Comparison of ENCODE assay signal across 23 cellular contexts in genomic region chr2:221137385-221137784, GRCh38.
DNase-seq lines count a peak whose midpoint lies in the region; ATAC-seq, FAIRE-seq and TF ChIP-seq lines count a peak whose summit lies in the region.
"Had no signal": no experiment of that assay in that cellular context is flagged by ENCODE, and none has a peak within 500 bp of the region (broad histone marks: within the 10 kb centered on the region; RNA-seq: fewer than 3 reads in every experiment).

No MANE protein-coding gene starts in this region.

- intact Hi-C loops in pancreas (cut with DNase I): no loop called here

- H3K27ac Mint-ChIP-seq in GM23338: no peak overlapping the region
- no peak overlapping the region for H3K27ac Mint-ChIP-seq in stimulated activated naive B cell treated with anti-CD40 and anti-IgM and Interleukin-4, amounts not matched to agents 10 μg/mL and 1 μg/mL and 100 μg/mL, for 72 hours
- H3K27ac Mint-ChIP-seq: IgD-negative memory B cell had no signal

- H2AFZ ChIP-seq in GM23338: 0 out of 2 replicates have a peak overlapping the region, but pooled peaks have one; percentile 49

- no peak overlapping the region for H3K4me3 Mint-ChIP-seq in GM23338
- no peak overlapping the region for H3K4me3 Mint-ChIP-seq in stimulated activated naive B cell treated with anti-CD40 and anti-IgM and Interleukin-4, amounts not matched to agents 10 μg/mL and 1 μg/mL and 100 μg/mL, for 72 hours

- H3K36me3 ChIP-seq in GM23338 (ENCODE audit: insufficient read depth): no peaks in the 10 kb centered on the region
- H3K36me3 ChIP-seq in pancreas: no peaks in the 10 kb centered on the region
- H3K36me3 ChIP-seq: HAP-1 had no signal

- no peaks in the 10 kb centered on the region for H3K36me3 Mint-ChIP-seq in GM23338 (ENCODE audit: low read depth)
- H3K36me3 Mint-ChIP-seq in stimulated activated naive B cell treated with anti-CD40 and anti-IgM and Interleukin-4, amounts not matched to agents 10 μg/mL and 1 μg/mL and 100 μg/mL, for 72 hours: no peaks in the 10 kb centered on the region
- H3K36me3 Mint-ChIP-seq: IgD-negative memory B cell had no signal

- no peak for FAIRE-seq in pancreas (lab: Jason Lieb, UNC)
- FAIRE-seq: G401.6 had no signal

- peak; percentile 54 for ATAC-seq in GM18867 (IDR thresholded peaks at IDR 0.05; ENCODE audit: unreplicated experiment)
- ATAC-seq in GM23338: no peak
- peak; percentile 44 for ATAC-seq in HG03469 (IDR thresholded peaks at IDR 0.05; ENCODE audit: unreplicated experiment)
- ATAC-seq in stimulated activated naive B cell treated with anti-CD40 and anti-IgM and Interleukin-4, amounts not matched to agents 10 μg/mL and 1 μg/mL and 100 μg/mL, for 72 hours (replicated peaks): peak; percentile 45 to 59
- ATAC-seq in GM19455 (IDR thresholded peaks at IDR 0.05; ENCODE audit: unreplicated experiment): no peak
- ATAC-seq in pancreas: no peak
- ATAC-seq: PC-3, SK-N-SH treated with all-trans-retinoic acid at 6 μM for 48 hours had no signal

- H3K27ac ChIP-seq in GM23338 (ENCODE audit: low read depth): no peak overlapping the region
- H3K27ac ChIP-seq in pancreas: no peak overlapping the region
- H3K27ac ChIP-seq: RWPE1 had no signal

- no peaks in the 10 kb centered on the region for H3K9me3 Mint-ChIP-seq in GM23338
- H3K9me3 Mint-ChIP-seq in stimulated activated naive B cell treated with anti-CD40 and anti-IgM and Interleukin-4, amounts not matched to agents 10 μg/mL and 1 μg/mL and 100 μg/mL, for 72 hours: no peaks in the 10 kb centered on the region

- DNase-seq in GM23338 (ENCODE audit: low spot score) (no peak), NOMO-1 (lab: John Stamatoyannopoulos, UW; ENCODE audit: unreplicated experiment in 2 of 2) (no peak), pancreas (no peak)
- DNase-seq in stimulated activated naive B cell treated with anti-CD40 and anti-IgM and Interleukin-4, amounts not matched to agents 10 μg/mL and 1 μg/mL and 100 μg/mL, for 72 hours: no peak
- DNase-seq: C1 segment of cervical spinal cord, DND-41, Karpas-422, NCI-H1105, NCI-H2081, NCI-H2171 treated with DMSO at 0.1 percent for 48 hours, NCI-H446 treated with DMSO at 0.1 percent for 48 hours, PC-3, SIG-M5, T-helper 1 cell, T-helper 9 cell had no signal

- H3K4me2 ChIP-seq in GM23338: no peak overlapping the region

- H3K4me3 ChIP-seq in GM23338 (no peak overlapping the region), pancreas (no peak overlapping the region)
- H3K4me3 ChIP-seq: HAP-1 had no signal

- no peaks in the 10 kb centered on the region for H4K20me1 ChIP-seq in GM23338 (replicated peaks; ENCODE audit: insufficient read depth)

- no peaks in the 10 kb centered on the region for H3K79me2 ChIP-seq in GM23338 (replicated peaks; ENCODE audit: insufficient read depth)

- H3K4me1 ChIP-seq in GM23338 (ENCODE audit: insufficient read depth): no peaks in the 10 kb centered on the region
- no peaks in the 10 kb centered on the region for H3K4me1 ChIP-seq in pancreas

- TF ChIP-seq CTCF in GM23338 (conservative IDR thresholded peaks at IDR 0.05; ENCODE audit: low read depth in 2 of 2) (no peak), pancreas (IDR thresholded peaks at IDR 0.05) (no peak)

- H3K27me3 Mint-ChIP-seq in GM23338 (ENCODE audit: insufficient read depth, low read depth, poor library complexity): no peaks in the 10 kb centered on the region
- no peaks in the 10 kb centered on the region for H3K27me3 Mint-ChIP-seq in stimulated activated naive B cell treated with anti-CD40 and anti-IgM and Interleukin-4, amounts not matched to agents 10 μg/mL and 1 μg/mL and 100 μg/mL, for 72 hours
- H3K27me3 Mint-ChIP-seq: IgD-negative memory B cell had no signal

- no peaks in the 10 kb centered on the region for H3K9me3 ChIP-seq in pancreas
- H3K9me3 ChIP-seq: HAP-1 had no signal

- H3K4me1 Mint-ChIP-seq in GM23338: no peaks in the 10 kb centered on the region
- peaks cover 6 to 11% of the 10 kb centered on the region in 2 donors for H3K4me1 Mint-ChIP-seq in stimulated activated naive B cell treated with anti-CD40 and anti-IgM and Interleukin-4, amounts not matched to agents 10 μg/mL and 1 μg/mL and 100 μg/mL, for 72 hours

- H3K9me2 ChIP-seq in GM23338 (ENCODE audit: insufficient read depth): peaks cover 4% of the 10 kb centered on the region; the same call in 1 of the 2 replicates

- H3K27me3 ChIP-seq in GM23338 (ENCODE audit: insufficient read depth) (no peaks in the 10 kb centered on the region), pancreas (no peaks in the 10 kb centered on the region)

- WGBS in pancreas, 2 donors: 89 to 93% methylated on average over 2 of the region's 2 CpGs

- H3F3A ChIP-seq in GM23338 (replicated peaks; ENCODE audit: low read depth): no peaks in the 10 kb centered on the region

TF ChIP-seq in GM23338, 12 proteins besides CTCF, POLR2A, EP300 and RAD21 (continues in another document):
- TF ChIP-seq EZH2 (IDR thresholded peaks at IDR 0.05; ENCODE audit: low read depth, unreplicated experiment): no peak
- TF ChIP-seq POLR2AphosphoS5 (IDR thresholded peaks at IDR 0.05; ENCODE audit: low read depth): no peak
- no peak for TF ChIP-seq REST (IDR thresholded peaks at IDR 0.05; ENCODE audit: unreplicated experiment)
- no peak for TF ChIP-seq ZNF331 (CRISPR knock-in tag; IDR thresholded peaks at IDR 0.05; ENCODE audit: low read depth)
- no peak for TF ChIP-seq ZNF114 (CRISPR knock-in tag; IDR thresholded peaks at IDR 0.05)
- TF ChIP-seq JUNB (IDR thresholded peaks at IDR 0.05; ENCODE audit: unreplicated experiment): no peak
- no peak for TF ChIP-seq NANOG (IDR thresholded peaks at IDR 0.05; ENCODE audit: borderline replicate concordance)
- no peak for TF ChIP-seq EZH2phosphoT487 (IDR thresholded peaks at IDR 0.05; ENCODE audit: unreplicated experiment)

Comparison
In these comparisons a context has a peak if more than half of its experiments do, and no peak if none do; other contexts are left out.
1. ATAC-seq: peak in GM18867 (single experiment), HG03469 (single experiment) and stimulated activated naive B cell treated with anti-CD40 and anti-IgM and Interleukin-4, amounts not matched to agents 10 μg/mL and 1 μg/mL and 100 μg/mL, for 72 hours (2 of 2); none in GM23338 (single experiment), GM19455 (single experiment) and pancreas (0 of 4).